In genomic region chr15:38671675-38672141, GRCh38 we compare ENCODE assay signal across 8 cellular contexts.
DNase-seq lines count a peak whose midpoint lies in the region; ATAC-seq and TF ChIP-seq lines count a peak whose summit lies in the region.

No MANE protein-coding gene starts in this region.

- H3F3A ChIP-seq in neural progenitor cell (ENCODE audit: low read depth): peaks cover 17% of the 10 kb centered on the region

- peak overlapping the region; percentile 100 for H3K27ac Mint-ChIP-seq in T-helper 17 cell
- H3K27ac Mint-ChIP-seq in neural progenitor cell: no peak overlapping the region

- H3K4me1 ChIP-seq in neural progenitor cell (peaks cover 20% of the 10 kb centered on the region), thyroid gland (no peaks in the 10 kb centered on the region)

- no peaks in the 10 kb centered on the region for H3K9me3 Mint-ChIP-seq in neural progenitor cell

- TF ChIP-seq POLR2A in thyroid gland (IDR thresholded peaks at IDR 0.05): no peak

- intact Hi-C loops in thyroid gland (cut with DNase I): no loop called here

- DNase-seq in T-helper 17 cell: peak in 2 of 3 donors; percentile 39 to 50
- no peak for DNase-seq in neural progenitor cell (ENCODE audit: low spot score)
- DNase-seq in thyroid gland: no peak
- no peak for DNase-seq in globus pallidus (ENCODE audit: low spot score)
- DNase-seq in SK-N-DZ (ENCODE audit: low spot score): no peak
- DNase-seq in NCI-H1048 (lab: John Stamatoyannopoulos, UW): no peak

- H3K36me3 Mint-ChIP-seq in T-helper 17 cell (ENCODE audit: low read depth): no peaks in the 10 kb centered on the region
- no peaks in the 10 kb centered on the region for H3K36me3 Mint-ChIP-seq in neural progenitor cell

- TF ChIP-seq CTCF in neural progenitor cell (IDR thresholded peaks at IDR 0.05) (no peak), thyroid gland (IDR thresholded peaks at IDR 0.05) (no peak)

- H3K79me2 ChIP-seq in neural progenitor cell (ENCODE audit: low read depth): no peaks in the 10 kb centered on the region

- no peak overlapping the region for H3K4me3 ChIP-seq in neural progenitor cell
- no peak overlapping the region for H3K4me3 ChIP-seq in thyroid gland (replicated peaks in 1 of 3)

- H3K4me2 ChIP-seq in neural progenitor cell: no peak overlapping the region

- H3K27me3 ChIP-seq in neural progenitor cell (no peaks in the 10 kb centered on the region), thyroid gland (no peaks in the 10 kb centered on the region)

- H3K27me3 Mint-ChIP-seq in T-helper 17 cell: no peaks in the 10 kb centered on the region
- no peaks in the 10 kb centered on the region for H3K27me3 Mint-ChIP-seq in neural progenitor cell (ENCODE audit: insufficient read depth, low read depth)

- H3K4me1 Mint-ChIP-seq in T-helper 17 cell (peaks cover 53% of the 10 kb centered on the region), neural progenitor cell (peaks cover 55% of the 10 kb centered on the region)

- peak overlapping the region; percentile 6 for H2AFZ ChIP-seq in neural progenitor cell (replicated peaks)

- no peaks in the 10 kb centered on the region for H3K36me3 ChIP-seq in neural progenitor cell
- no peaks in the 10 kb centered on the region for H3K36me3 ChIP-seq in thyroid gland

- H3K4me3 Mint-ChIP-seq in T-helper 17 cell (peak overlapping the region; percentile 81), neural progenitor cell (no peak overlapping the region)

- no peak overlapping the region for H3K9ac ChIP-seq in neural progenitor cell

- H4K20me1 ChIP-seq in neural progenitor cell (ENCODE audit: low read depth): no peaks in the 10 kb centered on the region

- H3K27ac ChIP-seq in neural progenitor cell (no peak overlapping the region), thyroid gland (no peak overlapping the region)

- H3K9me3 ChIP-seq in T-helper 17 cell (ENCODE audit: control insufficient read depth, low read length, poor library complexity, severe bottlenecking): no peaks in the 10 kb centered on the region
- no peaks in the 10 kb centered on the region for H3K9me3 ChIP-seq in neural progenitor cell (ENCODE audit: low read depth)
- H3K9me3 ChIP-seq in thyroid gland: no peaks in the 10 kb centered on the region

- WGBS in thyroid gland, 2 donors: 83 to 90% methylated on average over 5 of the region's 5 CpGs

- ATAC-seq in GM18858 (IDR thresholded peaks at IDR 0.05; ENCODE audit: unreplicated experiment) (peak; percentile 56), HG02678 (IDR thresholded peaks at IDR 0.05; ENCODE audit: unreplicated experiment) (peak; percentile 65), T-helper 17 cell (peak; percentile 78)

Comparison
In these comparisons a context has a peak if more than half of its experiments do, and no peak if none do; other contexts are left out.
1. DNase-seq: peak in T-helper 17 cell (2 of 3); none in neural progenitor cell (single experiment), thyroid gland (0 of 2), globus pallidus (single experiment), SK-N-DZ (single experiment) and NCI-H1048 (single experiment).
2. Peak in every context shown above with its lines, with median percentiles within 50 percentile points of each other: ATAC-seq.